ENCODE assay signal across 10 cellular contexts in the genomic region with DNA sequence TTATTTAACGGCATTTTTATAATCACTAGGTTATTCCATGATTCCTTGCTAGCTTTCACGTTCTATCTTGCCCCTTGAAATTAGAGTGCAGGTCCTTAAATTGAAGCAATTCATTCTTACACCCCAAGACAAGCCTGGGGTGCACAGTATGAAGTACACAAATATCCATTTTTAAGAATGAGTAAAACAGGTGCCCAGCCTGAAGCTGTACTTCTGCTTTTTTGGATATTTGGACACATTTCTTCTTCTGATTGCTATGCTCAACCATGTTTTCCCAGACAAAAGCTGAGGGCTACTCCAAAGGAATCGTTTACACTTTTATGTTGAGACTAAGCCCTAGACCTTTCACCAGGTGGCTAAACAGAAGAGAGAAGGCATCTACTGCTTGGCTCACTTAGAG. TPM values are rescaled to one million over a fixed set of nuclear protein-coding genes. Genes with fewer than 3 reads are reported as not detected.
"Had no signal": no experiment of that assay in that cellular context is flagged by ENCODE, and none has a peak within 500 bp of the region (broad histone marks: within the 10 kb centered on the region; RNA-seq: fewer than 3 reads in every experiment).

No MANE protein-coding gene starts in this region.

- H3K27me3 Mint-ChIP-seq: activated CD4-positive, alpha-beta T cell treated with anti-CD3 and anti-CD28 coated beads, Interleukin-2, amount 10 ng/mL, durations not matched to agents 7 days and 5 days had no signal

- H3K4me3 ChIP-seq: dorsolateral prefrontal cortex, thoracic aorta had no signal

- DNase-seq: activated CD4-positive, alpha-beta T cell treated with anti-CD3 and anti-CD28 coated beads, Interleukin-2, amount 10 ng/mL, durations not matched to agents 7 days and 5 days; activated CD8-positive, alpha-beta memory T cell treated with anti-CD3 and anti-CD28 coated beads for 24 hours; activated naive CD4-positive, alpha-beta T cell; dorsolateral prefrontal cortex; endodermal cell; left colon; stimulated activated CD4-positive, alpha-beta T cell treated with anti-CD3 and anti-CD28 coated beads, Interleukin-1b, Interleukin-23, amount 100 ng/mL, for 48 hours had no signal

- H3K9me3 ChIP-seq: thoracic aorta had no signal

- H3K27ac Mint-ChIP-seq: activated CD4-positive, alpha-beta T cell treated with anti-CD3 and anti-CD28 coated beads, Interleukin-2, amount 10 ng/mL, durations not matched to agents 7 days and 5 days; endodermal cell had no signal

- H3K36me3 ChIP-seq: thoracic aorta had no signal

- ATAC-seq: left colon had no signal

- H3K79me2 ChIP-seq: parathyroid adenoma had no signal

- H3K4me3 Mint-ChIP-seq: activated CD4-positive, alpha-beta T cell treated with anti-CD3 and anti-CD28 coated beads, Interleukin-2, amount 10 ng/mL, durations not matched to agents 7 days and 5 days; endodermal cell had no signal

- H3K4me1 ChIP-seq: parathyroid adenoma had no signal

- H3K27ac ChIP-seq: dorsolateral prefrontal cortex, parathyroid adenoma, thoracic aorta had no signal

- H2AFZ ChIP-seq: parathyroid adenoma had no signal

- H3K9me3 Mint-ChIP-seq: activated CD4-positive, alpha-beta T cell treated with anti-CD3 and anti-CD28 coated beads, Interleukin-2, amount 10 ng/mL, durations not matched to agents 7 days and 5 days had no signal

RNA-seq across cellular contexts. Expression of gene TAGAP, which starts 7.9 kb away (rescaled TPM):
- total RNA-seq: lung microvascular endothelial cell had no signal
